Comparison of ENCODE assay signal across 36 cellular contexts in the genomic region with DNA sequence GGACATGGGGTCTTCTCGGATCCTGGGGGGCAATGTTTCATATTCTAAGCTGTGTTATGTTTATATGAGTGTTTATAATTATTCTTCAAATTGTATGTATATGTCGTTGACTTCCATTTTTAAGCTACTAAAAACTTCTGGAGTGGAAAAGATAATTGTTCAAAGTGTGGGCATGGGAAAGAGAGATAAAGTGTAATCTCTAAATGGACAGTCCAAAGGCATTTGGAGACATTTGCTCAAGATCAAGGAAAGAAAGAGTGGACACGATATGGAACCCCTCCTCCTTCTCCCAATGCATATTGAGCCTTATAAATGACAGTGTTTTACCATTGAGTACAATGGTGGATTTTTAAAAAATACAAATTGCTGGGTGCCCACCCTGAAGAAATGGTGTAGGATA.
DNase-seq lines count a peak whose midpoint lies in the region; ATAC-seq, FAIRE-seq and TF ChIP-seq lines count a peak whose summit lies in the region.
"Had no signal": no experiment of that assay in that cellular context is flagged by ENCODE, and none has a peak within 500 bp of the region (broad histone marks: within the 10 kb centered on the region; RNA-seq: fewer than 3 reads in every experiment).

No MANE protein-coding gene starts in this region.

- H3K36me3 ChIP-seq in K562 (ENCODE audit: control insufficient read depth, insufficient read depth, low read length) (no peaks in the 10 kb centered on the region), neural cell (ENCODE audit: insufficient read depth, low read length) (no peaks in the 10 kb centered on the region)
- H3K36me3 ChIP-seq: BE2C; BLaER1; BLaER1 treated with 17β-estradiol and CSF1 and Interleukin-3, amounts not matched to agents 10 nM and 100 nM had no signal

- H3K79me2 ChIP-seq in K562 (ENCODE audit: control insufficient read depth, insufficient read depth, low read length) (no peaks in the 10 kb centered on the region), neural cell (replicated peaks; ENCODE audit: insufficient read depth, low read length) (no peaks in the 10 kb centered on the region)

- BruUV-seq in K562 (replicated peaks; lab: Mats Ljungman, UMichigan) = no TSS peak

- peak overlapping the region in 1 of 2 experiments; percentile 43; a peak in 2 of 4 replicates for H3K9ac ChIP-seq in K562 (ENCODE audit: insufficient read depth in 1 of 2, low read depth in 2 of 2, low read length in 2 of 2)
- H3K9ac ChIP-seq in neural cell (ENCODE audit: low read length) = no peak overlapping the region
- H3K9ac ChIP-seq: BLaER1; BLaER1 treated with 17β-estradiol and CSF1 and Interleukin-3, amounts not matched to agents 10 nM and 100 nM had no signal

- peak overlapping the region; percentile 77 for H2AFZ ChIP-seq in K562 (ENCODE audit: low read depth, low read length)
- no peak overlapping the region for H2AFZ ChIP-seq in neural cell (ENCODE audit: low read depth, low read length)

- CTCF ChIA-PET in K562 (lab: Yijun Ruan, JAX; ENCODE audit: low intra/inter-chr PET ratio) = no interaction called here

- no peaks in the 10 kb centered on the region for H3K36me3 Mint-ChIP-seq in activated CD4-positive, alpha-beta T cell treated with anti-CD3 and anti-CD28 coated beads, Interleukin-2, amount 10 ng/mL, durations not matched to agents 24 days and 14 days (ENCODE audit: low read depth)
- H3K36me3 Mint-ChIP-seq: CD14-positive monocyte; CD4-positive, alpha-beta memory T cell; CD4-positive, CD25-positive, alpha-beta regulatory T cell; CD8-positive, alpha-beta memory T cell; CD8-positive, alpha-beta T cell had no signal

- H3K9me3 Mint-ChIP-seq in activated CD4-positive, alpha-beta T cell treated with anti-CD3 and anti-CD28 coated beads, Interleukin-2, amount 10 ng/mL, durations not matched to agents 24 days and 14 days = no peaks in the 10 kb centered on the region
- H3K9me3 Mint-ChIP-seq: CD4-positive, alpha-beta T cell had no signal

- intact Hi-C loops in activated CD4-positive, alpha-beta T cell treated with anti-CD3 and anti-CD28 coated beads, Interleukin-2, amount 10 ng/mL, durations not matched to agents 24 days and 14 days (cut with micrococcal nuclease) = no loop called here
- intact Hi-C loops in K562 (cut with micrococcal nuclease) = no loop called here

- peak; percentile 74 for TF ChIP-seq EP300 in K562 (IDR thresholded peaks at IDR 0.05; ENCODE audit: low read length)
- no peak for TF ChIP-seq EP300 in neural cell (conservative IDR thresholded peaks at IDR 0.05; ENCODE audit: poor library complexity, severe bottlenecking)

- TF ChIP-seq RAD21 in K562 (CRISPR knock-in tag; conservative IDR thresholded peaks at IDR 0.05 in 1 of 2, IDR thresholded peaks at IDR 0.05 in 1 of 2) = no peak
- TF ChIP-seq RAD21 in neural cell (conservative IDR thresholded peaks at IDR 0.05) = no peak

- H3K27ac ChIP-seq in K562 (ENCODE audit: extremely low read depth, low read depth, low read length) (peak overlapping the region; percentile 53), neural cell (ENCODE audit: low read length) (peak overlapping the region; percentile 91)
- H3K27ac ChIP-seq: 22Rv1; A549; BLaER1; BLaER1 treated with 17β-estradiol and CSF1 and Interleukin-3, amounts not matched to agents 10 nM and 100 nM; C4-2B had no signal

- peak; percentile 84 for FAIRE-seq in K562 (lab: Jason Lieb, UNC)
- no peak for FAIRE-seq in HTR-8/SVneo (lab: Jason Lieb, UNC)
- FAIRE-seq: A549, D721Med had no signal

- H3K4me1 Mint-ChIP-seq in activated CD4-positive, alpha-beta T cell treated with anti-CD3 and anti-CD28 coated beads, Interleukin-2, amount 10 ng/mL, durations not matched to agents 24 days and 14 days = no peaks in the 10 kb centered on the region
- H3K4me1 Mint-ChIP-seq: B cell; CD14-positive monocyte; CD4-positive, alpha-beta memory T cell; CD4-positive, CD25-positive, alpha-beta regulatory T cell; CD8-positive, alpha-beta memory T cell had no signal

- ATAC-seq in K562 = peak; percentile 89
- ATAC-seq in HG03460 (IDR thresholded peaks at IDR 0.05; ENCODE audit: unreplicated experiment) = no peak
- ATAC-seq: A549; CD8-positive, alpha-beta T cell had no signal

- H3K9me3 ChIP-seq in K562 (replicated peaks; ENCODE audit: control insufficient read depth, insufficient read depth, low read depth, low read length) (no peaks in the 10 kb centered on the region), neural cell (ENCODE audit: low read length) (no peaks in the 10 kb centered on the region)
- H3K9me3 ChIP-seq: A549, BE2C, BLaER1, Caco-2 had no signal

- H3K27ac Mint-ChIP-seq in activated CD4-positive, alpha-beta T cell treated with anti-CD3 and anti-CD28 coated beads, Interleukin-2, amount 10 ng/mL, durations not matched to agents 24 days and 14 days = no peak overlapping the region
- H3K27ac Mint-ChIP-seq: B cell; CD14-positive monocyte; CD4-positive, alpha-beta memory T cell; CD4-positive, alpha-beta T cell; CD4-positive, CD25-positive, alpha-beta regulatory T cell; CD8-positive, alpha-beta memory T cell; CD8-positive, alpha-beta T cell had no signal

- H3K9me2 ChIP-seq in neural cell (ENCODE audit: insufficient read depth, low read length) = no peaks in the 10 kb centered on the region

- peaks cover 2 to 19% of the 10 kb centered on the region in 2 experiments; a peak in 2 of 5 replicates for H3K27me3 ChIP-seq in K562 (ENCODE audit: control insufficient read depth in 2 of 2, insufficient read depth in 2 of 2, low read length in 2 of 2)
- no peaks in the 10 kb centered on the region for H3K27me3 ChIP-seq in neural cell (ENCODE audit: insufficient read depth, low read depth, low read length)
- H3K27me3 ChIP-seq: BLaER1; BLaER1 treated with 17β-estradiol and CSF1 and Interleukin-3, amounts not matched to agents 10 nM and 100 nM had no signal

- H3K4me2 ChIP-seq in K562 (ENCODE audit: insufficient read depth, low read length) = peak overlapping the region; percentile 68
- no peak overlapping the region for H3K4me2 ChIP-seq in neural cell (ENCODE audit: low read length)
- H3K4me2 ChIP-seq: A549; BLaER1; BLaER1 treated with 17β-estradiol and CSF1 and Interleukin-3, amounts not matched to agents 10 nM and 100 nM had no signal

- H3K9me1 ChIP-seq in K562 (ENCODE audit: control insufficient read depth, insufficient read depth, low read length) = no peaks in the 10 kb centered on the region

- H3K4me1 ChIP-seq in K562 (replicated peaks in 1 of 2; ENCODE audit: control insufficient read depth in 2 of 2, insufficient read depth in 2 of 2, low read length in 2 of 2) = peaks cover 0 to 5% of the 10 kb centered on the region in 2 experiments; a peak in 2 of 5 replicates
- H3K4me1 ChIP-seq: A549; BE2C; BLaER1; BLaER1 treated with 17β-estradiol and CSF1 and Interleukin-3, amounts not matched to agents 10 nM and 100 nM; Caco-2 had no signal

- POLR2A ChIA-PET in K562 (lab: Yijun Ruan, JAX) = interaction anchor here (1.7 kb wide), 1 partner anchor 10 kb away, joined by 4 read pairs; no protein-coding TSS in a partner anchor

- H3F3A ChIP-seq in neural cell (ENCODE audit: insufficient read depth, low read length, poor library complexity, severe bottlenecking) = no peaks in the 10 kb centered on the region

- in situ Hi-C loops in K562 (cut with MboI) = no loop called here

- H3K4me3 Mint-ChIP-seq in activated CD4-positive, alpha-beta T cell treated with anti-CD3 and anti-CD28 coated beads, Interleukin-2, amount 10 ng/mL, durations not matched to agents 24 days and 14 days = no peak overlapping the region
- H3K4me3 Mint-ChIP-seq: B cell; CD14-positive monocyte; CD4-positive, alpha-beta memory T cell; CD4-positive, alpha-beta T cell; CD4-positive, CD25-positive, alpha-beta regulatory T cell; CD8-positive, alpha-beta memory T cell; CD8-positive, alpha-beta T cell had no signal

- peaks cover 12% of the 10 kb centered on the region for H3K27me3 Mint-ChIP-seq in activated CD4-positive, alpha-beta T cell treated with anti-CD3 and anti-CD28 coated beads, Interleukin-2, amount 10 ng/mL, durations not matched to agents 24 days and 14 days

- no peak for TF ChIP-seq POLR2A in K562 (conservative IDR thresholded peaks at IDR 0.05)

- peak; percentile 1 for DNase-seq in activated CD4-positive, alpha-beta T cell treated with anti-CD3 and anti-CD28 coated beads, Interleukin-2, amount 10 ng/mL, durations not matched to agents 24 days and 14 days
- no peak for DNase-seq in activated CD4-positive, alpha-beta T cell treated with anti-CD3 and anti-CD28 coated beads, Interleukin-2, amount 50 U/mL, for 48 hours
- DNase-seq in OCI-M1 (lab: John Stamatoyannopoulos, UW) (peak; percentile 50), K562 (ENCODE audit: extremely low read depth in 1 of 4, low spot score in 3 of 4) (peak in 2 of 4 experiments; percentile 45 to 54), germinal center (ENCODE audit: low spot score) (no peak), HTR-8/SVneo (ENCODE audit: insufficient read length, low spot score) (no peak)
- DNase-seq: 8988T; ACHN; AML-193; BE2C; C1 segment of cervical spinal cord; Caco-2; Calu3; CD4-positive, alpha-beta memory T cell; CD4-positive, alpha-beta T cell; CD4-positive, CD25-positive, alpha-beta regulatory T cell; CD8-positive, alpha-beta memory T cell; CD8-positive, alpha-beta T cell; COR-L47; DMS 273 treated with DMSO at 0.1 percent for 48 hours; DMS153; DMS53; DMS79; DMS79 treated with DMSO at 0.1 percent for 48 hours; DND-41; EL had no signal

- H3K4me3 ChIP-seq in K562 (no peak overlapping the region), neural cell (ENCODE audit: low read length) (no peak overlapping the region)
- H3K4me3 ChIP-seq: A549; BLaER1; BLaER1 treated with 17β-estradiol and CSF1 and Interleukin-3, amounts not matched to agents 10 nM and 100 nM had no signal

- H4K20me1 ChIP-seq in K562 (replicated peaks; ENCODE audit: control insufficient read depth, insufficient read depth, low read length) (no peaks in the 10 kb centered on the region), neural cell (ENCODE audit: insufficient read depth) (no peaks in the 10 kb centered on the region)
- H4K20me1 ChIP-seq: BLaER1; BLaER1 treated with 17β-estradiol and CSF1 and Interleukin-3, amounts not matched to agents 10 nM and 100 nM had no signal

- 5% methylated on average over 3 of the region's 3 CpGs for WGBS in K562 (ENCODE audit: insufficient coverage, low coverage, missing lambda C conversion rate)

- no peak for TF ChIP-seq CTCF in K562 (IDR thresholded peaks at IDR 0.05 in 2 of 3, conservative IDR thresholded peaks at IDR 0.05 in 1 of 3; ENCODE audit: insufficient read depth in 2 of 3, low read depth in 1 of 3, low read length in 3 of 3)
- no peak for TF ChIP-seq CTCF in neural cell (IDR thresholded peaks at IDR 0.05; ENCODE audit: poor library complexity, severe bottlenecking)

TF ChIP-seq in K562, 482 proteins besides CTCF, POLR2A, EP300 and RAD21 (continues in another document):
- no peak for TF ChIP-seq ZEB2 (IDR thresholded peaks at IDR 0.05)
- peak; percentile 84 for TF ChIP-seq TCF3 (CRISPR knock-in tag; IDR thresholded peaks at IDR 0.05)
- no peak for TF ChIP-seq IRF2 (CRISPR knock-in tag; IDR thresholded peaks at IDR 0.05)
- no peak for TF ChIP-seq EP400 (IDR thresholded peaks at IDR 0.05)

TF ChIP-seq in neural cell, 6 proteins besides CTCF, POLR2A, EP300 and RAD21 (continues in another document):
- TF ChIP-seq EZH2 (IDR thresholded peaks at IDR 0.05; ENCODE audit: borderline replicate concordance, insufficient read depth, low read length, poor library complexity, severe bottlenecking) = no peak
- no peak for TF ChIP-seq TAF1 (IDR thresholded peaks at IDR 0.05; ENCODE audit: low read depth)
- no peak for TF ChIP-seq MXI1 (conservative IDR thresholded peaks at IDR 0.05; ENCODE audit: poor library complexity, severe bottlenecking)
- TF ChIP-seq POLR2AphosphoS5 (IDR thresholded peaks at IDR 0.05) = no peak

Comparison
In these comparisons a context has a peak if more than half of its experiments do, and no peak if none do; other contexts are left out.
1. DNase-seq: peak in activated CD4-positive, alpha-beta T cell treated with anti-CD3 and anti-CD28 coated beads, Interleukin-2, amount 10 ng/mL, durations not matched to agents 24 days and 14 days (single experiment) and OCI-M1 (single experiment); none in activated CD4-positive, alpha-beta T cell treated with anti-CD3 and anti-CD28 coated beads, Interleukin-2, amount 50 U/mL, for 48 hours (0 of 2), germinal center (single experiment) and HTR-8/SVneo (single experiment).